17 cellular contexts compared by ENCODE assay signal in the genomic region with DNA sequence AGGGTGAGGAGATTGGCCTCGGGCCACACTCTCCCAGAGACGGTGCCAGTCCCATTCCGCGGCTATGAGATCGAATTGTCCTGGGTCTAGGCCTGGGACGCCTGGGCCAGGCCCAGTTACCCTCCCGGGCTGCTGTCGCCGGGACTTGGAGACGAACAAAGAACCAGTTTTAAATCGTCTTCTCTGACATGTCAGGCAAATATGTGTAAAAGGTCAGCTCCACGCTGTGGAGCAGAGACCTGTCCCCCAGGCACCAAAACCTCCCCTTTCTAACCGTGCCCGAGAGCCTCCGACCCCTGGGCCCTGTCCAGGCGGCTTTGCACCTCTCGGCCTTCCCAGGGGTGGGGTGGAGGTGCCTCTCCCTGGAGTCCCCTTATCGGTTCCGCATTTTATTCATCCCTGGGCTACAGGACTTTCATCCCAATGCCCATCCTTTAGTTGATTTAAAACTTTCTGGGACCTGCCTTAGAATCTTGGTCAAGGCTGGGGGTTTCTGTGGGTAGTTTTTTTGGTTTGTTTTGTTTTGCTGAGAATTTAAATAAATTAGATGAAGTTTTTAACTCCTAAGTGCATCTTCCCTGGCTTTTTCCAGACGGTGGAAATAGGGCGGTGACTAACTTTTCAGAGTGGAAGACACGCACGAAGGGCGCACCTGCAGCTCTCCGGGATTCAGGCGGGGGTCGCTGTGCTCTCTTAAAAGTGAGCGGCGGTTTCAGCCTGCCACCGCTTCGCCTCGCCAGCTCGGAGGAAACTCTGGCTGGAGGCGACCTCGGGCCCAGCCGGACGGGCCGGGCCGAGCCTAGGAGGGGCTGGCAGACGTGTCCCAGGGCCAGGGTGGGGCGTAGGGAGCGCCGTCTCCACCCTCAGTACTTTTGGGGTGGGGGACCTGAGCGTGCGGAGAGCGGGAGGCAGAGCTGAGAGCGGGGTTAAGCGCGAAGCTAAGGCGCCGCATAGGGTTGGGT. TPM values are rescaled to one million over a fixed set of nuclear protein-coding genes. Genes with fewer than 3 reads are reported as not detected.
DNase-seq lines count a peak whose midpoint lies in the region; ATAC-seq, FAIRE-seq and TF ChIP-seq lines count a peak whose summit lies in the region.
"Had no signal": no experiment of that assay in that cellular context is flagged by ENCODE, and none has a peak within 500 bp of the region (broad histone marks: within the 10 kb centered on the region; RNA-seq: fewer than 3 reads in every experiment).

No MANE protein-coding gene starts in this region.

- dilution Hi-C loops in IMR-90 (cut with HindIII; ENCODE audit: low sequenced_read_pairs, unreplicated experiment) = no loop called here

- H3K36me3 ChIP-seq in IMR-90 (ENCODE audit: control insufficient read depth, insufficient read depth, low read length) (no peaks in the 10 kb centered on the region), pancreas (no peaks in the 10 kb centered on the region)
- H3K36me3 ChIP-seq: BE2C, sigmoid colon, stomach had no signal

- peak; percentile 2 for DNase-seq in GM03348 (ENCODE audit: low spot score)
- no peak for DNase-seq in IMR-90
- peak; percentile 5 for DNase-seq in epidermal melanocyte (ENCODE audit: insufficient read length, low spot score)
- DNase-seq in neural crest cell (ENCODE audit: low read depth, low spot score) = no peak
- DNase-seq in GM20000 (ENCODE audit: low spot score) = no peak
- DNase-seq in pancreas = no peak
- DNase-seq: activated CD4-positive, alpha-beta T cell treated with anti-CD3 and anti-CD28 coated beads, Interleukin-2, amount 50 U/mL, for 1 hour; amniotic stem cell; BE2C; NCI-H2227 treated with DMSO at 0.1 percent for 48 hours; sigmoid colon; stomach; T-helper 2 cell had no signal

- H2AFZ ChIP-seq in IMR-90 (replicated peaks; ENCODE audit: low read length, poor library complexity) = peak overlapping the region; percentile 28

- H3K4me3 ChIP-seq in IMR-90 (ENCODE audit: insufficient read depth, low read depth, low read length) = no peak overlapping the region
- no peak overlapping the region for H3K4me3 ChIP-seq in pancreas
- H3K4me3 ChIP-seq: sigmoid colon had no signal

- H3K9ac ChIP-seq in IMR-90 (ENCODE audit: low read depth, low read length) = no peak overlapping the region

- H3K27ac ChIP-seq in IMR-90 (ENCODE audit: insufficient read depth, low read length) (no peak overlapping the region), pancreas (no peak overlapping the region)
- H3K27ac ChIP-seq: sigmoid colon, stomach had no signal

- H2BK15ac ChIP-seq in IMR-90 (ENCODE audit: low read depth, low read length) = no peak overlapping the region

- no peak overlapping the region for H3K4ac ChIP-seq in IMR-90 (ENCODE audit: low read depth, low read length)

- BruUV-seq in IMR-90 (replicated peaks; lab: Mats Ljungman, UMichigan) = no TSS peak

- intact Hi-C loops in IMR-90 (cut with micrococcal nuclease) = no loop called here
- intact Hi-C loops in pancreas (cut with DNase I) = no loop called here

- no peak overlapping the region for H3K18ac ChIP-seq in IMR-90 (ENCODE audit: low read depth, low read length)

- no peak overlapping the region for H2AK9ac ChIP-seq in IMR-90 (replicated peaks; ENCODE audit: low read depth, low read length, poor library complexity)

- no peak overlapping the region for H2BK5ac ChIP-seq in IMR-90 (ENCODE audit: low read depth, low read length, poor library complexity, severe bottlenecking)

- H3K9me3 ChIP-seq in IMR-90 (ENCODE audit: control insufficient read depth, insufficient read depth, low read length) (no peaks in the 10 kb centered on the region), pancreas (no peaks in the 10 kb centered on the region)
- H3K9me3 ChIP-seq: BE2C, sigmoid colon had no signal

- FAIRE-seq in pancreas (lab: Jason Lieb, UNC) = no peak

- ATAC-seq in IMR-90 (ENCODE audit: low read depth) (no peak), pancreas (no peak), HG02571 (IDR thresholded peaks at IDR 0.05; ENCODE audit: unreplicated experiment) (no peak), HG03175 (IDR thresholded peaks at IDR 0.05; ENCODE audit: unreplicated experiment) (no peak)
- ATAC-seq: activated T-helper 17 cell treated with anti-CD3 and anti-CD28 coated beads, Interleukin-2, amount 50 U/mL, for 72 hours had no signal

- no peak overlapping the region for H4K91ac ChIP-seq in IMR-90 (ENCODE audit: insufficient read depth, low read depth, low read length)

- peaks cover 22% of the 10 kb centered on the region for H3K4me1 Mint-ChIP-seq in neural crest cell
- H3K4me1 Mint-ChIP-seq: activated T-helper 17 cell treated with anti-CD3 and anti-CD28 coated beads, Interleukin-2, amount 50 U/mL, for 72 hours had no signal

- H3K23ac ChIP-seq in IMR-90 (ENCODE audit: low read depth, low read length) = no peak overlapping the region

- no peaks in the 10 kb centered on the region for H3K9me3 Mint-ChIP-seq in neural crest cell
- H3K9me3 Mint-ChIP-seq: activated T-helper 17 cell treated with anti-CD3 and anti-CD28 coated beads, Interleukin-2, amount 50 U/mL, for 72 hours had no signal

- no peak overlapping the region for H2BK120ac ChIP-seq in IMR-90 (ENCODE audit: low read depth, low read length)

- POLR2A ChIA-PET in IMR-90 (lab: Charles Lee; ENCODE audit: unreplicated experiment) = no interaction called here

- TF ChIP-seq POLR2A in IMR-90 (IDR thresholded peaks at IDR 0.05; ENCODE audit: low read depth, low read length) = no peak

- TF ChIP-seq CTCF in IMR-90 (conservative IDR thresholded peaks at IDR 0.05; ENCODE audit: low read depth, low read length) (no peak), neural crest cell (conservative IDR thresholded peaks at IDR 0.05) (peak; percentile 57), GM20000 (IDR thresholded peaks at IDR 0.05; ENCODE audit: extremely low read depth, missing control alignments) (no peak), pancreas (IDR thresholded peaks at IDR 0.05) (no peak)

- H3K4me2 ChIP-seq in IMR-90 (ENCODE audit: low read depth, low read length) = no peak overlapping the region

- no peak overlapping the region for H4K5ac ChIP-seq in IMR-90 (ENCODE audit: low read depth, low read length)

- no peak overlapping the region for H3K56ac ChIP-seq in IMR-90 (ENCODE audit: extremely low read depth, insufficient read depth, low read length)

- no peaks in the 10 kb centered on the region for H4K20me1 ChIP-seq in IMR-90 (ENCODE audit: insufficient read depth, low read length)

- CTCF ChIA-PET in IMR-90 (lab: Yijun Ruan, JAX) = no interaction called here

- H3K36me3 Mint-ChIP-seq in neural crest cell (ENCODE audit: low read depth) = peaks cover 6% of the 10 kb centered on the region

- in situ Hi-C loops in IMR-90 (cut with MboI; ENCODE audit: low sequenced_read_pairs) = loop anchor here (25.0 kb wide), 2 partner anchors 884 to 1984 kb away; a partner anchor contains a TSS

- no peaks in the 10 kb centered on the region for H3K79me1 ChIP-seq in IMR-90 (ENCODE audit: low read depth in 1 of 2, low read length in 2 of 2)

- H3K9me1 ChIP-seq in IMR-90 (ENCODE audit: insufficient read depth, low read length) = no peaks in the 10 kb centered on the region

- no peak overlapping the region for H2BK20ac ChIP-seq in IMR-90 (ENCODE audit: low read depth, low read length)

- no peak overlapping the region for H3K14ac ChIP-seq in IMR-90 (replicated peaks; ENCODE audit: low read depth, low read length)

- no peak overlapping the region for H2AK5ac ChIP-seq in IMR-90 (ENCODE audit: low read depth, low read length)

- no peaks in the 10 kb centered on the region for H3K4me1 ChIP-seq in IMR-90 (ENCODE audit: control insufficient read depth, insufficient read depth, low read length)
- H3K4me1 ChIP-seq in pancreas = peaks cover 0 to 3% (median 0%) of the 10 kb centered on the region in 3 donors
- H3K4me1 ChIP-seq: BE2C had no signal

- H3K27ac Mint-ChIP-seq in neural crest cell (ENCODE audit: unreplicated experiment) = no peak overlapping the region
- H3K27ac Mint-ChIP-seq: activated T-helper 17 cell treated with anti-CD3 and anti-CD28 coated beads, Interleukin-2, amount 50 U/mL, for 72 hours had no signal

- H3K27me3 ChIP-seq in IMR-90 (ENCODE audit: control insufficient read depth, insufficient read depth, low read length) (peaks cover 97% of the 10 kb centered on the region), pancreas (peaks cover 0 to 75% (median 9%) of the 10 kb centered on the region in 4 donors)

- 3% methylated on average over 23 of the region's 51 CpGs; no CpG with 5 or more reads in 1 of the 2 experiments for WGBS in IMR-90 (ENCODE audit: extremely low coverage in 2 of 2, insufficient read length in 1 of 2), 2 experiments
- 6% methylated on average over 51 of the region's 51 CpGs for WGBS in pancreas, 2 donors

- H3K27me3 Mint-ChIP-seq in neural crest cell (ENCODE audit: low read depth) = peaks cover 100% of the 10 kb centered on the region

- H4K8ac ChIP-seq in IMR-90 (ENCODE audit: low read depth in 2 of 2, low read length in 2 of 2) = no peak overlapping the region

- TF ChIP-seq RAD21 in IMR-90 (IDR thresholded peaks at IDR 0.05; ENCODE audit: low read length) = no peak

- peak overlapping the region; percentile 40 for H3K4me3 Mint-ChIP-seq in neural crest cell
- H3K4me3 Mint-ChIP-seq: activated T-helper 17 cell treated with anti-CD3 and anti-CD28 coated beads, Interleukin-2, amount 50 U/mL, for 72 hours had no signal

TF ChIP-seq in IMR-90, 13 proteins besides CTCF, POLR2A, EP300 and RAD21 (continues in another document):
- TF ChIP-seq MAZ (IDR thresholded peaks at IDR 0.05; ENCODE audit: borderline replicate concordance, low read depth, low read length) (no peak), NFE2L2 (IDR thresholded peaks at IDR 0.05; ENCODE audit: low read depth, low read length) (no peak), CHD1 (IDR thresholded peaks at IDR 0.05; ENCODE audit: low read depth, low read length) (no peak), SMC3 (IDR thresholded peaks at IDR 0.05; ENCODE audit: low read depth, low read length) (no peak), FOS (IDR thresholded peaks at IDR 0.05; ENCODE audit: low read depth, low read length) (no peak), CEBPB (IDR thresholded peaks at IDR 0.05; ENCODE audit: low read depth, low read length) (no peak)
- TF ChIP-seq, protein P1, sequence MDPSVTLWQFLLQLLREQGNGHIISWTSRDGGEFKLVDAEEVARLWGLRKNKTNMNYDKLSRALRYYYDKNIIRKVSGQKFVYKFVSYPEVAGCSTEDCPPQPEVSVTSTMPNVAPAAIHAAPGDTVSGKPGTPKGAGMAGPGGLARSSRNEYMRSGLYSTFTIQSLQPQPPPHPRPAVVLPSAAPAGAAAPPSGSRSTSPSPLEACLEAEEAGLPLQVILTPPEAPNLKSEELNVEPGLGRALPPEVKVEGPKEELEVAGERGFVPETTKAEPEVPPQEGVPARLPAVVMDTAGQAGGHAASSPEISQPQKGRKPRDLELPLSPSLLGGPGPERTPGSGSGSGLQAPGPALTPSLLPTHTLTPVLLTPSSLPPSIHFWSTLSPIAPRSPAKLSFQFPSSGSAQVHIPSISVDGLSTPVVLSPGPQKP (IDR thresholded peaks at IDR 0.05; ENCODE audit: borderline replicate concordance, low read depth, low read length) = no peak

RNA-seq across cellular contexts. Expression of a gene that starts 6.0 kb away (rescaled TPM):
- 0.72 and 1.1 TPM in 2 replicates for total RNA-seq in IMR-90 (2012; rRNA removed)
- polyA plus RNA-seq in IMR-90 (2012; rRNA removed) = 7.1 and 8.6 TPM in 2 replicates
- 5.0 and 6.4 TPM in 2 replicates for polyA plus RNA-seq in IMR-90 (2012; cell fraction: cytosol; rRNA removed)
- 13.4 and 17.5 TPM in 2 replicates for polyA plus RNA-seq in IMR-90 (2012; cell fraction: nucleus; rRNA removed; ENCODE audit: low replicate concordance)
- total RNA-seq in neural crest cell = 8.2 and 9.6 TPM in 2 replicates
- total RNA-seq in pancreas = 1 to 10 TPM in 1 of 6 donors, under 1 TPM in 5; 0.14 to 1.3 (median 0.23) TPM
- polyA plus RNA-seq in pancreas = under 1 TPM; 0.12 to 0.42 TPM
- total RNA-seq: dermis microvascular lymphatic vessel endothelial cell had no signal

Comparison
In these comparisons a context has a peak if more than half of its experiments do, and no peak if none do; other contexts are left out.
1. DNase-seq: peak in GM03348 (single experiment) and epidermal melanocyte (single experiment); none in IMR-90 (single experiment), neural crest cell (single experiment), GM20000 (single experiment) and pancreas (0 of 6).